1 cellular context compared by ENCODE assay signal in the genomic region with DNA sequence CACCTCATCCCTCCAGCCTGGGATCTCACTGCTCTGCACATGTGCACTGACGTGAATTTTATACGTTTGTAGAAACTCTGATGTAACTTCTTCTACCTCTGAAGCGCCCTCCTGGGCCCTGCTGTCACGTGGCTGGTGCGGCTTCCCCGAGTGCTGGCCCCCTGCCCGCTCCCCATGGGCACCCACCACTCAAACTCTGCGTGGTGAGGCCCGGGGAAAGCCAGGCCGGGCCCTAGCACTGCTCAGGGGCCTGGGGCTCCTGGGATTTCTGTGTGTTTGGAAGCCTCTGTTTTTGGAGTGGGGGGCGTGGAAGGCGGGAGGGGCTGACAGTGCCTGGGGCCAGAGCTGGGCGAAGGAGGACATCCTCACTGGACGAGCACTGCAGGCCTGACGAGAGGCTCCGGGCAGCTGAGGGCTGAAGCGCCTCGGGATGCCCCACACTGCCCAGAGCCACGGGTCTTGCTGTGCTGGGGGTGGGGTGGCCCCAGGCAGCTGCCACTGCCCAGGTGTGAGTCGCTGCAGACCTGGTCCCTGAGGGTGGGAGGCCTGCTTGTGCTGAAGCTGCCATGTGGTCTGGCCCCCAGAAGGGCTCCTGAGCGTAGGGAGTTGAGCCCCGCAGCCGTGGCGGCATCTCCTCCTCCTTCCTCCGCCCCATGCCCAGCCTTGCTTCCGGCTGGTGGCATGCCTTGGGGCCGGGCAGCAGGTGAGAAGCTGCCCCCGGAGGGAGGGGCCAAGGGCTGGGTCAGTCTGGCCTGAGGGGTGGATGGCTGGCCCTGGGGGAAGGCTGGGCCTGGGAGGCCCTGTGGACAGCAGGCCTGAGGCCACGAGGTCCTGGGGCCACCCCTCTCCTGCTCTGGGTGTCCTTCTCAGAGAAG.
TF ChIP-seq lines count a peak whose summit lies in the region.

No MANE protein-coding gene starts in this region.

TF ChIP-seq in WTC11, 78 proteins besides CTCF, POLR2A, EP300 and RAD21 (continued from another document):
- TF ChIP-seq, protein P1, sequence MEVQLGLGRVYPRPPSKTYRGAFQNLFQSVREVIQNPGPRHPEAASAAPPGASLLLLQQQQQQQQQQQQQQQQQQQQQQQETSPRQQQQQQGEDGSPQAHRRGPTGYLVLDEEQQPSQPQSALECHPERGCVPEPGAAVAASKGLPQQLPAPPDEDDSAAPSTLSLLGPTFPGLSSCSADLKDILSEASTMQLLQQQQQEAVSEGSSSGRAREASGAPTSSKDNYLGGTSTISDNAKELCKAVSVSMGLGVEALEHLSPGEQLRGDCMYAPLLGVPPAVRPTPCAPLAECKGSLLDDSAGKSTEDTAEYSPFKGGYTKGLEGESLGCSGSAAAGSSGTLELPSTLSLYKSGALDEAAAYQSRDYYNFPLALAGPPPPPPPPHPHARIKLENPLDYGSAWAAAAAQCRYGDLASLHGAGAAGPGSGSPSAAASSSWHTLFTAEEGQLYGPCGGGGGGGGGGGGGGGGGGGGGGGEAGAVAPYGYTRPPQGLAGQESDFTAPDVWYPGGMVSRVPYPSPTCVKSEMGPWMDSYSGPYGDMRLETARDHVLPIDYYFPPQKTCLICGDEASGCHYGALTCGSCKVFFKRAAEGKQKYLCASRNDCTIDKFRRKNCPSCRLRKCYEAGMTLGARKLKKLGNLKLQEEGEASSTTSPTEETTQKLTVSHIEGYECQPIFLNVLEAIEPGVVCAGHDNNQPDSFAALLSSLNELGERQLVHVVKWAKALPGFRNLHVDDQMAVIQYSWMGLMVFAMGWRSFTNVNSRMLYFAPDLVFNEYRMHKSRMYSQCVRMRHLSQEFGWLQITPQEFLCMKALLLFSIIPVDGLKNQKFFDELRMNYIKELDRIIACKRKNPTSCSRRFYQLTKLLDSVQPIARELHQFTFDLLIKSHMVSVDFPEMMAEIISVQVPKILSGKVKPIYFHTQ (CRISPR knock-in tag; IDR thresholded peaks at IDR 0.05), result no peak
- TF ChIP-seq, protein P2, sequence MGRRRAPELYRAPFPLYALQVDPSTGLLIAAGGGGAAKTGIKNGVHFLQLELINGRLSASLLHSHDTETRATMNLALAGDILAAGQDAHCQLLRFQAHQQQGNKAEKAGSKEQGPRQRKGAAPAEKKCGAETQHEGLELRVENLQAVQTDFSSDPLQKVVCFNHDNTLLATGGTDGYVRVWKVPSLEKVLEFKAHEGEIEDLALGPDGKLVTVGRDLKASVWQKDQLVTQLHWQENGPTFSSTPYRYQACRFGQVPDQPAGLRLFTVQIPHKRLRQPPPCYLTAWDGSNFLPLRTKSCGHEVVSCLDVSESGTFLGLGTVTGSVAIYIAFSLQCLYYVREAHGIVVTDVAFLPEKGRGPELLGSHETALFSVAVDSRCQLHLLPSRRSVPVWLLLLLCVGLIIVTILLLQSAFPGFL (CRISPR knock-in tag; IDR thresholded peaks at IDR 0.05; ENCODE audit: borderline replicate concordance), result no peak
